Comparison of ENCODE assay signal across 10 cellular contexts in the genomic region with DNA sequence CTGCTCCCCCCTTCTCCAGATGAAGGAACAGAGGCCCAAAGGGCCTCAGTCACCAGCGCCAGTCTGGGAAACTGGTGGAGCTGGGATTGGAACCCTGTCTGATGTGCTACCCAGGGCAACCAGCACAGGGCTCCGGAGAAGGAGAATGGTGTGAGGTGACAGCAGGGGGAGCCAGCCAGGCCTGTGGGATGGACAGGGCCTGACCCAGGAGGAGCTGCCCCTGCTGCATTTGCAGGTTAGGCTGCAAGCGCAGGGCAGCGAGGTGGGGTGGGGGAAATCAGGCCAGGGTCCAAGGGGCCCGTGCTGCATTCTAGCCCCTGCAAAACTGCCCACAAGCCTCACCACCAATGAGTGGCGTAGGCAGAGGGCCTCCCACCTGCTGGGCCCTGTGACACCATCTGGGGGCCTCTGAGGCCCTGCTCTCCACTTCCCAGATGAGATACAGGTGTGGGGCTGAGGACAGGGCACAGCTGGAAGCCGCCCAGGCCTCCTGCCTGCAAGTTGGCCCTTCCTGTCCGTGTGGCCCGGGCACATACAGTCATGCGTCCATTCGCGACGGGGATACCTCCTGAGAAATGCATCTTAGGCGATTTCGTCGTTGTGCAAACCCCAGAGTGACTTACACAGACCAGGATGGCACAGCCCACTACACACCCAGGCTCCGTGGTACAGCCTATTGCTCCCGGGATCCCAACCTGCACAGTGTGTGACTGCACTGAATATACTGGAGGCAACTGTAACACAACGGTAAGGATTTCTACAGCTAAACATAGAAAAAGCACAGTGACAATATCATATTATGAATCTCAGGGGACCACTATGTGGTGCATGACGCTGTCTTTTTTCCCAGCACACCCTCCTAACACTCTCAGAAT. TPM values are rescaled to one million over a fixed set of nuclear protein-coding genes. Genes with fewer than 3 reads are reported as not detected.
DNase-seq lines count a peak whose midpoint lies in the region; ATAC-seq and TF ChIP-seq lines count a peak whose summit lies in the region.
"Had no signal": no experiment of that assay in that cellular context is flagged by ENCODE, and none has a peak within 500 bp of the region (broad histone marks: within the 10 kb centered on the region; RNA-seq: fewer than 3 reads in every experiment).

No MANE protein-coding gene starts in this region.

- H3K9me3 Mint-ChIP-seq in activated T-cell treated with anti-CD3 and anti-CD28 coated beads, Interleukin-2, amount 50 U/mL, for 4 hours = no peaks in the 10 kb centered on the region

- no peaks in the 10 kb centered on the region for H4K20me1 ChIP-seq in HCT116 (ENCODE audit: insufficient read depth)

- DNase-seq in BE2C (peak; percentile 16), HCT116 (ENCODE audit: low read depth, low spot score) (no peak), kidney epithelial cell (ENCODE audit: low read depth) (no peak), A172 (ENCODE audit: low spot score) (no peak), germinal center (ENCODE audit: low spot score) (no peak), cerebellar cortex (ENCODE audit: low spot score) (no peak), putamen (ENCODE audit: low spot score) (no peak)
- DNase-seq in activated T-cell treated with anti-CD3 and anti-CD28 coated beads, Interleukin-2, amount 50 U/mL, for 4 hours = peak; percentile 3
- DNase-seq: EL had no signal

- CTCF ChIA-PET in HCT116 (lab: Charles Lee) = interaction anchor here (0.7 to 4.0 kb wide), 4 partner anchors 17 to 127 kb away, joined by 3 to 24 read pairs (median 4); no protein-coding TSS in a partner anchor

- no peaks in the 10 kb centered on the region for H3K9me2 ChIP-seq in HCT116 (ENCODE audit: insufficient read depth)

- H2AFZ ChIP-seq in HCT116 (ENCODE audit: low read depth, low read length, poor library complexity, severe bottlenecking) = no peak overlapping the region

- H3K4me1 Mint-ChIP-seq in activated T-cell treated with anti-CD3 and anti-CD28 coated beads, Interleukin-2, amount 50 U/mL, for 4 hours (ENCODE audit: low read depth) = peaks cover 19% of the 10 kb centered on the region

- H3K36me3 ChIP-seq in BE2C (no peaks in the 10 kb centered on the region), HCT116 (ENCODE audit: control insufficient read depth in 1 of 2, insufficient read depth in 2 of 2, low read length in 2 of 2) (no peaks in the 10 kb centered on the region), kidney epithelial cell (ENCODE audit: control insufficient read depth, insufficient read depth, low read length) (no peaks in the 10 kb centered on the region)

- H3K4me2 ChIP-seq in HCT116 (ENCODE audit: low read length) = peak overlapping the region; percentile 28; the same call in 1 of the 2 replicates

- TF ChIP-seq RAD21 in HCT116 (IDR thresholded peaks at IDR 0.05; ENCODE audit: low read depth) = no peak; the same call in 1 of the 2 replicates

- peaks cover 3% of the 10 kb centered on the region for H3K27me3 Mint-ChIP-seq in activated T-cell treated with anti-CD3 and anti-CD28 coated beads, Interleukin-2, amount 50 U/mL, for 4 hours (ENCODE audit: low read depth)

- peak; percentile 90 for ATAC-seq in HCT116
- ATAC-seq in activated T-cell treated with anti-CD3 and anti-CD28 coated beads, Interleukin-2, amount 50 U/mL, for 4 hours = no peak

- RAD21 ChIA-PET in HCT116 (lab: Charles Lee; ENCODE audit: low non-redundant PET in 1 of 2, low total read pairs in 2 of 2, uncharacterized antibody in 2 of 2, unreplicated experiment in 2 of 2) = interaction anchor here in 1 of 2 experiments (0.6 to 0.7 kb wide), 2 partner anchors 71 to 95 kb away, joined by 3 to 4 read pairs; no protein-coding TSS in a partner anchor

- no peaks in the 10 kb centered on the region for H3K27me3 ChIP-seq in BE2C
- H3K27me3 ChIP-seq in HCT116 (ENCODE audit: insufficient read depth, low read length) = no peaks in the 10 kb centered on the region
- H3K27me3 ChIP-seq in kidney epithelial cell (ENCODE audit: control insufficient read depth, insufficient read depth, low read length) = peaks cover 12% of the 10 kb centered on the region

- H3K36me3 Mint-ChIP-seq in activated T-cell treated with anti-CD3 and anti-CD28 coated beads, Interleukin-2, amount 50 U/mL, for 4 hours (ENCODE audit: insufficient read depth) = no peaks in the 10 kb centered on the region

- H3K4me3 ChIP-seq in BE2C (ENCODE audit: low read depth, low read length) (no peak overlapping the region), HCT116 (replicated peaks in 1 of 2; ENCODE audit: low read depth in 1 of 2, low read length in 2 of 2) (no peak overlapping the region), kidney epithelial cell (ENCODE audit: low read depth, low read length) (no peak overlapping the region)
- H3K4me3 ChIP-seq: skin epidermis had no signal

- BruUV-seq in HCT116 (replicated peaks; lab: Mats Ljungman, UMichigan) = no TSS peak

- TF ChIP-seq CTCF in BE2C (IDR thresholded peaks at IDR 0.05; ENCODE audit: low read depth, low read length) = peak; percentile 15; the same call in 1 of the 2 replicates
- peak; percentile 40 to 47 (median 45); a peak in 5 of 6 replicates for TF ChIP-seq CTCF in HCT116 (IDR thresholded peaks at IDR 0.05 in 2 of 3, conservative IDR thresholded peaks at IDR 0.05 in 1 of 3; ENCODE audit: borderline replicate concordance in 1 of 3, insufficient read depth in 1 of 3, low read depth in 2 of 3, low read length in 2 of 3)
- peak; percentile 31 for TF ChIP-seq CTCF in kidney epithelial cell (IDR thresholded peaks at IDR 0.05; ENCODE audit: insufficient read depth, low read length, poor library complexity, severe bottlenecking)

- H3K4me3 Mint-ChIP-seq in activated T-cell treated with anti-CD3 and anti-CD28 coated beads, Interleukin-2, amount 50 U/mL, for 4 hours = no peak overlapping the region

- no peak overlapping the region for H3K9ac ChIP-seq in HCT116 (ENCODE audit: low read length)

- TF ChIP-seq POLR2A in HCT116 (IDR thresholded peaks at IDR 0.05; ENCODE audit: borderline replicate concordance, extremely low read depth, insufficient read depth, insufficient read length) = no peak

- H3K9me3 ChIP-seq in BE2C (no peaks in the 10 kb centered on the region), HCT116 (ENCODE audit: control insufficient read depth in 1 of 2, insufficient read depth in 1 of 2, low read depth in 1 of 2, low read length in 2 of 2) (no peaks in the 10 kb centered on the region)

- H3K4me1 ChIP-seq in BE2C (no peaks in the 10 kb centered on the region), HCT116 (ENCODE audit: control insufficient read depth in 1 of 2, insufficient read depth in 2 of 2, low read length in 2 of 2) (peaks cover 0 to 7% of the 10 kb centered on the region in 2 experiments; a peak in 2 of 4 replicates)

- H3K27ac ChIP-seq in HCT116 (ENCODE audit: low read depth, low read length) = no peak overlapping the region
- H3K27ac ChIP-seq: skin epidermis had no signal

- no peaks in the 10 kb centered on the region for H3K79me2 ChIP-seq in HCT116 (ENCODE audit: insufficient read depth, low read length)

- intact Hi-C loops in HCT116 (cut with micrococcal nuclease) = loop anchor here (5.0 kb wide), 2 partner anchors 126 to 241 kb away; no protein-coding TSS in a partner anchor

- POLR2A ChIA-PET in HCT116 (lab: Charles Lee) = no interaction called here

TF ChIP-seq in HCT116, 20 proteins besides CTCF, POLR2A, EP300 and RAD21:
- TF ChIP-seq ELF1 (IDR thresholded peaks at IDR 0.05; ENCODE audit: borderline replicate concordance, low read depth) (no peak), TCF7L2 (IDR thresholded peaks at IDR 0.05; ENCODE audit: borderline replicate concordance, extremely low read depth, insufficient read depth, insufficient read length) (no peak), EGR1 (IDR thresholded peaks at IDR 0.05; ENCODE audit: low read depth) (no peak), EZH2 (IDR thresholded peaks at IDR 0.05) (no peak), ZFX (IDR thresholded peaks at IDR 0.05) (no peak)

RNA-seq across cellular contexts. Expression of a gene that starts 45.2 kb away (rescaled TPM):
- 0.25 TPM for polyA plus RNA-seq in BE2C (2012; ENCODE audit: insufficient read depth, insufficient read length, low read depth)
- total RNA-seq in HCT116 (2021; ENCODE audit: unreplicated experiment) (19.3 TPM), kidney epithelial cell (2.1 and 3.6 TPM in 2 replicates)
- 22.8 and 27.9 TPM in 2 replicates for polyA plus RNA-seq in HCT116 (2012)
- under 1 TPM; 0.29 to 0.60 (median 0.38) TPM for total RNA-seq in activated T-cell treated with anti-CD3 and anti-CD28 coated beads, Interleukin-2, amount 50 U/mL, for 4 hours
- total RNA-seq in A172 (2014; rRNA removed; shearing (Covaris generic)) = 0.69 TPM in 1 of 2 replicates, not detected in the other

Comparison
In these comparisons a context has a peak if more than half of its experiments do, and no peak if none do; other contexts are left out.
1. DNase-seq: peak in BE2C (single experiment) and activated T-cell treated with anti-CD3 and anti-CD28 coated beads, Interleukin-2, amount 50 U/mL, for 4 hours (single experiment); none in HCT116 (single experiment), kidney epithelial cell (single experiment), A172 (single experiment), germinal center (single experiment), cerebellar cortex (single experiment) and putamen (single experiment).
2. Peak in every context shown above with its lines, with median percentiles within 50 percentile points of each other: CTCF ChIP-seq.